In the genomic region with DNA sequence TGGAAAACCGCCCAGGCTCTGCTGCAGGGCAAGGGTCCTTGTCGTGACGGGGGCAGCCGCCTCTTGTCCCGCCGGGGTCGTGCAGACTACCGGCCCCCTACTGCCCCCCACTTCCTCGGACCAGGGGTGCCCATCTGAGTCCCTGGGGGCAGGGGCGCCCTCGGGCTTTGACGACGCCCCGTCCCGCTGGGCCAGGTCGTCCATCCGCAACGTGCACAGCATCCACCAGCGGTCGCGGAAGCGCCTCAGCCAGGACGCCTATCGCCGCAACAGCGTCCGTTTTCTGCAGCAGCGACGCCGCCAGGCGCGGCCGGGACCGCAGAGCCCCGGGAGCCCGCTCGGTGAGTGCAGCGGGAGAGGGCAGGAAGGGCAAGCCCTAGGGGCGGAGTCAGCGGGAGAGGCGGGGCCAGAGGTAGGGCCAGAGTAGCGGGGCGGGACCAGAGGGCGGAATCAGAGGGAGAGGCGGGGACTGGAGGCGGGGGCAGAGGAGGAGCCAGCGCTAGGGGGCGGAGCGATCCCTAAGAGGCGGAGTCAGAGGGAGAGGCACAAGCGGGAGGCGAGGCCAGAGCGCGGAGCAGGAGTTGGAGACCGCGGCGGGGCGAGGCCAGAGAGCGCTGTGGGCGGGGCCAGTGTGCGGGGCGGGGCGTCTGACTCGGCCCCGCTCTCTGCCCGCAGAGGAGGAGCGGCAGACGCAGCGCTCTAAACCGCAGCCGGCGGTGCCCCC, we compare ENCODE assay signal across 8 cellular contexts.
DNase-seq lines count a peak whose midpoint lies in the region; ATAC-seq and TF ChIP-seq lines count a peak whose summit lies in the region.
"Not testable (repeated sequence)": the region's sequence is repeated elsewhere in the genome, so short reads cannot be mapped to it uniquely, and the experiment has no call there.

No MANE protein-coding gene starts in this region.

- POLR2A ChIA-PET in AG04449 (lab: Yijun Ruan, JAX) = not testable (repeated sequence)

- not testable (repeated sequence) for H3K9me3 Mint-ChIP-seq in effector memory CD8-positive, alpha-beta T cell; mesothelial cell of epicardium

- H3K4me1 Mint-ChIP-seq in effector memory CD8-positive, alpha-beta T cell (ENCODE audit: low read depth in 2 of 2); mesothelial cell of epicardium: not testable (repeated sequence)

- not testable (repeated sequence) for H3K4me1 ChIP-seq in Peyer's patch

- H3K27me3 ChIP-seq in Peyer's patch = not testable (repeated sequence)

- not testable (repeated sequence) for H3K36me3 Mint-ChIP-seq in effector memory CD8-positive, alpha-beta T cell (ENCODE audit: insufficient read depth); mesothelial cell of epicardium

- H3K4me3 ChIP-seq in AG04449 (ENCODE audit: low read depth, low read length) = peak overlapping the region; percentile 49
- H3K4me3 ChIP-seq in Peyer's patch = peak overlapping the region; percentile 32 to 45 (median 39)

- TF ChIP-seq POLR2A in Peyer's patch (IDR thresholded peaks at IDR 0.05) = not testable (repeated sequence)

- not testable (repeated sequence) for H3K4me3 Mint-ChIP-seq in effector memory CD8-positive, alpha-beta T cell; mesothelial cell of epicardium

- not testable (repeated sequence) for DNase-seq in AG04449 (ENCODE audit: low read depth, low spot score)
- DNase-seq in Peyer's patch = peak in 2 of 3 donors; percentile 94 to 98
- DNase-seq in activated T-cell treated with anti-CD3 and anti-CD28 coated beads for 48 hours (ENCODE audit: low read depth) = peak; percentile 87
- peak; percentile 91 to 96 (median 93) for DNase-seq in effector memory CD8-positive, alpha-beta T cell
- peak; percentile 39 to 84 for DNase-seq in mesothelial cell of epicardium (ENCODE audit: low spot score in 2 of 2, unreplicated experiment in 2 of 2)
- peak; percentile 91 for DNase-seq in stimulated activated CD4-positive, alpha-beta T cell treated with anti-CD3 and anti-CD28 coated beads, Interleukin-4, amount 100 ng/mL, for 24 hours

- not testable (repeated sequence) for H3K27ac Mint-ChIP-seq in effector memory CD8-positive, alpha-beta T cell; mesothelial cell of epicardium

- H3K36me3 ChIP-seq in Peyer's patch = not testable (repeated sequence)

- peak overlapping the region in 1 of 4 donors; percentile 70 for H3K27ac ChIP-seq in Peyer's patch

- CTCF ChIA-PET in AG04449 (lab: Yijun Ruan, JAX) = not testable (repeated sequence)

- not testable (repeated sequence) for TF ChIP-seq CTCF in AG04449 (IDR thresholded peaks at IDR 0.05; ENCODE audit: insufficient read depth, low read length, missing control alignments); Peyer's patch (IDR thresholded peaks at IDR 0.05); mesothelial cell of epicardium (IDR thresholded peaks at IDR 0.05; ENCODE audit: unreplicated experiment)

- H3K9me3 ChIP-seq in Peyer's patch = not testable (repeated sequence)

- ATAC-seq in GM19452 (IDR thresholded peaks at IDR 0.05; ENCODE audit: unreplicated experiment) (peak; percentile 90), HG02981 (IDR thresholded peaks at IDR 0.05; ENCODE audit: unreplicated experiment) (peak; percentile 89)
- ATAC-seq in effector memory CD8-positive, alpha-beta T cell (replicated peaks) = peak; percentile 84

- not testable (repeated sequence) for H3K27me3 Mint-ChIP-seq in effector memory CD8-positive, alpha-beta T cell; mesothelial cell of epicardium (ENCODE audit: low read depth)
